Comparison of ENCODE assay signal across 7 cellular contexts in genomic region chr3:131083190-131083863, GRCh38. TPM values are rescaled to one million over a fixed set of nuclear protein-coding genes. Genes with fewer than 3 reads are reported as not detected.
DNase-seq lines count a peak whose midpoint lies in the region; TF ChIP-seq lines count a peak whose summit lies in the region.

No MANE protein-coding gene starts in this region.

- peak overlapping the region; percentile 71 for H3K4me3 ChIP-seq in KMS-11 (IDR thresholded peaks at IDR 0.05; ENCODE audit: insufficient read depth, low read depth, low read length)
- no peak overlapping the region for H3K4me3 ChIP-seq in stomach

- peak overlapping the region; percentile 20; the same call in 1 of the 2 replicates for H2AFZ ChIP-seq in KMS-11 (ENCODE audit: low read depth)

- TF ChIP-seq EP300 in stomach (IDR thresholded peaks at IDR 0.05) = no peak

- H3K4me1 Mint-ChIP-seq in glutamatergic neuron (ENCODE audit: low read depth, unreplicated experiment) (peaks cover 25% of the 10 kb centered on the region), CD14-positive monocyte (no peaks in the 10 kb centered on the region)

- H3K27ac Mint-ChIP-seq in glutamatergic neuron (ENCODE audit: unreplicated experiment) (peak overlapping the region; percentile 76), CD14-positive monocyte (no peak overlapping the region)

- H3K4me3 Mint-ChIP-seq in glutamatergic neuron (ENCODE audit: unreplicated experiment) = peak overlapping the region; percentile 83
- no peak overlapping the region for H3K4me3 Mint-ChIP-seq in CD14-positive monocyte

- TF ChIP-seq CTCF in KMS-11 (conservative IDR thresholded peaks at IDR 0.05; ENCODE audit: low read depth, low read length) = no peak
- no peak for TF ChIP-seq CTCF in glutamatergic neuron (IDR thresholded peaks at IDR 0.05; ENCODE audit: partially characterized antibody, unreplicated experiment)
- TF ChIP-seq CTCF in stomach (IDR thresholded peaks at IDR 0.05) = no peak
- TF ChIP-seq CTCF in CD14-positive monocyte (IDR thresholded peaks at IDR 0.05) = no peak

- WGBS in stomach, 5 donors = 18 to 33% (median 22%) methylated on average over 4 of the region's 4 CpGs

- H4K20me1 ChIP-seq in KMS-11 (ENCODE audit: insufficient read depth) = no peaks in the 10 kb centered on the region

- peak; percentile 84 for DNase-seq in NCI-H82 (lab: John Stamatoyannopoulos, UW)
- peak; percentile 93 for DNase-seq in glutamatergic neuron
- peak; percentile 34 for DNase-seq in stomach
- DNase-seq in CD14-positive monocyte (ENCODE audit: low spot score) = no peak
- no peak for DNase-seq in NOMO-1 treated with DMSO at 0.1 percent for 48 hours (lab: John Stamatoyannopoulos, UW; ENCODE audit: unreplicated experiment)
- DNase-seq in AML-193 (lab: John Stamatoyannopoulos, UW) = no peak

- intact Hi-C loops in stomach (cut with DNase I; ENCODE audit: low total_unique reads) = no loop called here
- intact Hi-C loops in CD14-positive monocyte (cut with micrococcal nuclease) = no loop called here

- H3K27ac ChIP-seq in KMS-11 (peak overlapping the region; percentile 39; the same call in 1 of the 2 replicates), stomach (no peak overlapping the region)

- H3K9me3 Mint-ChIP-seq in glutamatergic neuron (ENCODE audit: unreplicated experiment) (no peaks in the 10 kb centered on the region), CD14-positive monocyte (peaks cover 0 to 3% (median 0%) of the 10 kb centered on the region in 7 donors)

- H3K4me2 ChIP-seq in KMS-11 = peak overlapping the region; percentile 85

- no peaks in the 10 kb centered on the region for H3K79me2 ChIP-seq in KMS-11 (ENCODE audit: insufficient read depth, low read depth)

- no peak for TF ChIP-seq POLR2A in stomach (IDR thresholded peaks at IDR 0.05)

- H3K4me1 ChIP-seq in KMS-11 (ENCODE audit: low read depth, poor library complexity, severe bottlenecking) (peaks cover 52% of the 10 kb centered on the region), stomach (no peaks in the 10 kb centered on the region)

- H3K27me3 Mint-ChIP-seq in glutamatergic neuron (ENCODE audit: unreplicated experiment) = peaks cover 3% of the 10 kb centered on the region
- peaks cover 1 to 2% (median 1%) of the 10 kb centered on the region in 3 donors for H3K27me3 Mint-ChIP-seq in CD14-positive monocyte (ENCODE audit: low read depth in 3 of 3)

- H3K27me3 ChIP-seq in KMS-11 (ENCODE audit: insufficient read depth, low read depth) = no peaks in the 10 kb centered on the region
- no peaks in the 10 kb centered on the region for H3K27me3 ChIP-seq in stomach

- no peaks in the 10 kb centered on the region for H3K9me3 ChIP-seq in stomach

- no peaks in the 10 kb centered on the region for H3K36me3 ChIP-seq in KMS-11 (ENCODE audit: insufficient read depth)
- H3K36me3 ChIP-seq in stomach = no peaks in the 10 kb centered on the region

- H3K9ac ChIP-seq in KMS-11 = no peak overlapping the region

- H3K36me3 Mint-ChIP-seq in glutamatergic neuron (ENCODE audit: unreplicated experiment) (no peaks in the 10 kb centered on the region), CD14-positive monocyte (no peaks in the 10 kb centered on the region)

RNA-seq across cellular contexts. Expression of gene NEK11, which starts 56.6 kb away (rescaled TPM):
- total RNA-seq in glutamatergic neuron (ENCODE audit: unreplicated experiment) (2.5 TPM), stomach (10 to 100 TPM in 2 of 5 donors, 1 to 10 TPM in 1, under 1 TPM in 1, not detected in 1; 0.45 to 24.2 (median 8.3) TPM)
- polyA plus RNA-seq in stomach (1 to 10 TPM; 1.6 to 2.3 (median 1.6) TPM), CD14-positive monocyte (under 1 TPM; 0.31 to 0.43 TPM)

RNA-seq across cellular contexts. Expression of gene ASTE1, which starts 56.7 kb away (rescaled TPM):
- total RNA-seq in glutamatergic neuron (ENCODE audit: unreplicated experiment) (5.8 TPM), stomach (10 to 100 TPM in 1 of 5 donors, 1 to 10 TPM in 3, under 1 TPM in 1; 0.45 to 13.2 (median 3.5) TPM)
- polyA plus RNA-seq in stomach (1 to 10 TPM; 1.8 to 4.6 (median 3.1) TPM), CD14-positive monocyte (1 to 10 TPM; 6.6 to 7.2 TPM)

Comparison
In these comparisons a context has a peak if more than half of its experiments do, and no peak if none do; other contexts are left out.
1. DNase-seq: peak in NCI-H82 (single experiment), glutamatergic neuron (single experiment) and stomach (single experiment); none in CD14-positive monocyte (single experiment), NOMO-1 treated with DMSO at 0.1 percent for 48 hours (single experiment) and AML-193 (0 of 2).